20 cellular contexts compared by ENCODE assay signal in genomic region chr4:43547560-43547959, GRCh38.
"Had no signal": no experiment of that assay in that cellular context is flagged by ENCODE, and none has a peak within 500 bp of the region (broad histone marks: within the 10 kb centered on the region; RNA-seq: fewer than 3 reads in every experiment).

No MANE protein-coding gene starts in this region.

- H3K4me1 ChIP-seq: colonic mucosa, foreskin keratinocyte, gastroesophageal sphincter, heart left ventricle, left lung, lower lobe of right lung had no signal

- DNase-seq: colonic mucosa; cortex of kidney; effector CD8-positive, alpha-beta T cell; effector memory CD8-positive, alpha-beta T cell; endodermal cell; erythroblast; foreskin keratinocyte; heart left ventricle; hypothalamus; immature natural killer cell; left cardiac atrium; left lung; left ventricle myocardium superior; lower lobe of right lung; mesenchymal stem cell; naive thymus-derived CD4-positive, alpha-beta T cell had no signal

- H3K36me3 ChIP-seq: colonic mucosa, gastroesophageal sphincter, heart left ventricle, left lung, lower lobe of right lung had no signal

- H3K27ac ChIP-seq: colonic mucosa, epithelial cell of prostate, foreskin keratinocyte, gastroesophageal sphincter, heart left ventricle, hepatocyte, left lung, lower lobe of right lung had no signal

- ATAC-seq: effector memory CD8-positive, alpha-beta T cell; esophagus mucosa; foreskin keratinocyte; gastroesophageal sphincter; heart left ventricle; left cardiac atrium; left lung; left ventricle myocardium superior; lower lobe of right lung; naive thymus-derived CD4-positive, alpha-beta T cell had no signal

- H3K4me3 ChIP-seq: colonic mucosa, gastroesophageal sphincter, heart left ventricle, hepatocyte, left lung, lower lobe of right lung had no signal

- H3K27me3 ChIP-seq: colonic mucosa, foreskin keratinocyte, gastroesophageal sphincter, heart left ventricle, hepatocyte, left lung had no signal

- H3K9me3 ChIP-seq: colonic mucosa, lower lobe of right lung had no signal
